13 cellular contexts compared by ENCODE assay signal in the genomic region with DNA sequence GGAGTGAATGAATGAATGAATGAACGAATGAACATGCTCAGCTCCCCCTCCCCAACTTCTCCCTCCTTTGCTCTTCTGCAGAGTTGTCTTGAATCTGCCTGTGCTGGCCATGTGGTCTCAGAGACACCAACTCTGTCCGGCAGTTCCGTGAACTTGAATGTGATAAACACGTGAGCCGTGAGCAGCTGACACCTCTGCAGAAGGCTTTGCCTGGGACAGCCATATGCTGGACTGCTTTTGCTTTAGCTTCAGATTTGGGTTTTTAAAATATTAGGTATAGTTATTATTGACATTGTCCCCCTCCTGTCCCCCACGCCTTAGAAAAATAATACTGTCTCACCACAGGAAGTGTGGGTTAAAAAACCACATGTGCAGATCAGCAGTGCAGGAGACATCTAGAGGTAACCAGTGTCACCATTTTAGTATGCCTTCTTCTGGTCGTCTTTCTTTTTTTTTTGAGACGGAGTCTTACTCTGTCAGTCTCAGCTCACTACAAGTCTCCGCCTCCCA.
DNase-seq lines count a peak whose midpoint lies in the region; ATAC-seq and TF ChIP-seq lines count a peak whose summit lies in the region.
"Had no signal": no experiment of that assay in that cellular context is flagged by ENCODE, and none has a peak within 500 bp of the region (broad histone marks: within the 10 kb centered on the region; RNA-seq: fewer than 3 reads in every experiment).

No MANE protein-coding gene starts in this region.

- ATAC-seq in activated naive CD8-positive, alpha-beta T cell treated with anti-CD3 and anti-CD28 coated beads, Interleukin-2, amount 50 U/mL, for 24 hours = peak; percentile 73
- ATAC-seq in PC-3 = no peak
- ATAC-seq: HCT116, SK-N-SH treated with all-trans-retinoic acid at 6 μM for 48 hours had no signal

- no peaks in the 10 kb centered on the region for H3K4me1 ChIP-seq in thymus (ENCODE audit: control insufficient read depth, insufficient read depth, low read length)
- peaks cover 14% of the 10 kb centered on the region for H3K4me1 ChIP-seq in PC-3 (ENCODE audit: insufficient read depth, low read length)

- H3K9me3 Mint-ChIP-seq in activated naive CD8-positive, alpha-beta T cell treated with anti-CD3 and anti-CD28 coated beads, Interleukin-2, amount 50 U/mL, for 24 hours = no peaks in the 10 kb centered on the region

- peak overlapping the region; percentile 36 for H3K4me2 ChIP-seq in SU-DHL-6 (ENCODE audit: low read depth, low read length, poor library complexity, severe bottlenecking)
- no peak overlapping the region for H3K4me2 ChIP-seq in PC-3 (ENCODE audit: low read length)

- H2AFZ ChIP-seq in SU-DHL-6 (ENCODE audit: low read depth, low read length, severe bottlenecking) = no peak overlapping the region
- H2AFZ ChIP-seq in PC-3 (ENCODE audit: low read length) = no peak overlapping the region

- TF ChIP-seq CTCF in SU-DHL-6 (IDR thresholded peaks at IDR 0.05; ENCODE audit: insufficient read depth, low read length, poor library complexity, severe bottlenecking) (no peak), PC-3 (conservative IDR thresholded peaks at IDR 0.05; ENCODE audit: low read depth, low read length) (no peak)

- 37% methylated on average over 9 of the region's 9 CpGs for WGBS in thymus

- H3K9ac ChIP-seq in SU-DHL-6 (ENCODE audit: low read length) (peak overlapping the region; percentile 10; the same call in 1 of the 2 replicates), PC-3 (ENCODE audit: low read length) (no peak overlapping the region)

- H4K20me1 ChIP-seq in SU-DHL-6 (ENCODE audit: low read depth, low read length) = no peaks in the 10 kb centered on the region
- no peaks in the 10 kb centered on the region for H4K20me1 ChIP-seq in PC-3 (ENCODE audit: low read length)

- 0 out of 2 replicates have a peak, but pooled peaks cover 3% of the 10 kb centered on the region for H3K36me3 ChIP-seq in SU-DHL-6 (ENCODE audit: low read length)
- peaks cover 47% of the 10 kb centered on the region for H3K36me3 ChIP-seq in thymus (ENCODE audit: control insufficient read depth, insufficient read depth)
- H3K36me3 ChIP-seq in PC-3 (ENCODE audit: low read depth, low read length) = peaks cover 11% of the 10 kb centered on the region; the same call in 1 of the 2 replicates

- peak; percentile 4 for DNase-seq in stimulated activated CD4-positive, alpha-beta T cell treated with anti-CD3 and anti-CD28 coated beads, Interleukin-15, amount 100 ng/mL, for 24 hours
- no peak for DNase-seq in stimulated activated CD4-positive, alpha-beta T cell treated with anti-CD3 and anti-CD28 coated beads, Interleukin-4, amount 100 ng/mL, for 1 hour
- no peak for DNase-seq in activated naive CD8-positive, alpha-beta T cell treated with anti-CD3 and anti-CD28 coated beads, Interleukin-2, amount 50 U/mL, for 24 hours
- no peak for DNase-seq in NCI-H1436 (lab: John Stamatoyannopoulos, UW)
- no peak for DNase-seq in ACHN
- no peak for DNase-seq in PC-3
- DNase-seq: foreskin melanocyte, NCI-H524 had no signal

- H3K9me3 ChIP-seq in SU-DHL-6 (ENCODE audit: insufficient read depth, low read length) = no peaks in the 10 kb centered on the region
- no peaks in the 10 kb centered on the region for H3K9me3 ChIP-seq in thymus (ENCODE audit: control insufficient read depth)
- no peaks in the 10 kb centered on the region for H3K9me3 ChIP-seq in PC-3 (ENCODE audit: low read length)

- H3F3A ChIP-seq in SU-DHL-6 (ENCODE audit: insufficient read depth) = no peaks in the 10 kb centered on the region
- no peaks in the 10 kb centered on the region for H3F3A ChIP-seq in PC-3 (ENCODE audit: low read length, unreplicated experiment)

- POLR2A ChIA-PET in PC-3 (lab: Charles Lee; ENCODE audit: unreplicated experiment) = no interaction called here

- H3K27ac ChIP-seq in SU-DHL-6 (ENCODE audit: low read depth, low read length) (peak overlapping the region; percentile 62), thymus (ENCODE audit: low read depth) (peak overlapping the region; percentile 21), PC-3 (ENCODE audit: low read length) (no peak overlapping the region)

- no TSS peak for BruUV-seq in PC-3 (replicated peaks; lab: Mats Ljungman, UMichigan)

- H3K79me2 ChIP-seq in SU-DHL-6 (ENCODE audit: insufficient read depth, low read length) (no peaks in the 10 kb centered on the region), PC-3 (ENCODE audit: low read length) (peaks cover 5% of the 10 kb centered on the region; the same call in 1 of the 2 replicates)

- peak overlapping the region; percentile 54 for H3K27ac Mint-ChIP-seq in activated naive CD8-positive, alpha-beta T cell treated with anti-CD3 and anti-CD28 coated beads, Interleukin-2, amount 50 U/mL, for 24 hours

- H3K4me3 ChIP-seq in SU-DHL-6 (ENCODE audit: insufficient read depth, low read length, poor library complexity, severe bottlenecking) = no peak overlapping the region
- H3K4me3 ChIP-seq in thymus (ENCODE audit: low read length) = no peak overlapping the region
- H3K4me3 ChIP-seq in PC-3 (ENCODE audit: low read length) = no peak overlapping the region

- in situ Hi-C loops in ACHN (cut with HindIII; ENCODE audit: low pct_ligation_motif_present, low pct_unique_long_range_greater_than_20kb, low sequenced_read_pairs) = no loop called here

- H3K27me3 Mint-ChIP-seq in activated naive CD8-positive, alpha-beta T cell treated with anti-CD3 and anti-CD28 coated beads, Interleukin-2, amount 50 U/mL, for 24 hours = no peaks in the 10 kb centered on the region

- intact Hi-C loops in PC-3 (cut with micrococcal nuclease) = no loop called here

- H3K4me3 Mint-ChIP-seq in activated naive CD8-positive, alpha-beta T cell treated with anti-CD3 and anti-CD28 coated beads, Interleukin-2, amount 50 U/mL, for 24 hours = no peak overlapping the region
- H3K4me3 Mint-ChIP-seq: CD14-positive monocyte had no signal

- H3K9me2 ChIP-seq in SU-DHL-6 (replicated peaks; ENCODE audit: insufficient read depth, low read length) (no peaks in the 10 kb centered on the region), PC-3 (replicated peaks; ENCODE audit: low read length) (no peaks in the 10 kb centered on the region)

- H3K27me3 ChIP-seq in SU-DHL-6 (ENCODE audit: low read length) = no peaks in the 10 kb centered on the region
- no peaks in the 10 kb centered on the region for H3K27me3 ChIP-seq in thymus (ENCODE audit: control insufficient read depth, insufficient read depth)
- no peaks in the 10 kb centered on the region for H3K27me3 ChIP-seq in PC-3 (ENCODE audit: low read length)

- H3K4me1 Mint-ChIP-seq in activated naive CD8-positive, alpha-beta T cell treated with anti-CD3 and anti-CD28 coated beads, Interleukin-2, amount 50 U/mL, for 24 hours = peaks cover 16% of the 10 kb centered on the region

- CTCF ChIA-PET in PC-3 (lab: Charles Lee) = no interaction called here

- peaks cover 45% of the 10 kb centered on the region for H3K36me3 Mint-ChIP-seq in activated naive CD8-positive, alpha-beta T cell treated with anti-CD3 and anti-CD28 coated beads, Interleukin-2, amount 50 U/mL, for 24 hours (ENCODE audit: low read depth)
